ENCODE assay signal across 9 cellular contexts in the genomic region with DNA sequence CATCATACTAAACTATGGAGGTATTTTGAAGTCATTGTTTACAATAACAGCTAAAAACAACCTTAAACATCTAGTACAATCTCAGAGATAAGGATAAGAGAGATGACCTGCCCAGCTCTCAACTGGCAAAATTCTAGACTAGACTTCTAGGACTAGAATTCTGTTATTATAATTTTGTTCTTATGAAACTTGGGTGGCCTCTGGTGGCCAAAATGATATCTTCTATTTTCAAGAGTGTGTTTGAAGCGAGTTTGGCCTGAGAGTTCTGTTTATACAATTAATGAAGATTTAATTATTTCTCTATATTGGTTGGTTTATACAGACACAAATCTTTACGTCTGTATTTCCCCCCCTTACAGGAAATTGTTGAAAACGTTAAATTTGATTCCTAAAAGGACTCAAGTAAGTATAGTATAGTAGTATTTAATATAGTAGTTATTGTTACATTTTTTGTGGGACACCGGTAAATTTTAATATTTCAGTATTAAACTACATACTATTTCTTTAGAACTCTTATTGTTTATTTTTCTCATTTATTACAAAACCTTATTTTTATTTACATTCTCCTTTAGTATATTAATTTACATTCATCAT. TPM values are rescaled to one million over a fixed set of nuclear protein-coding genes. Genes with fewer than 3 reads are reported as not detected.
DNase-seq lines count a peak whose midpoint lies in the region; TF ChIP-seq lines count a peak whose summit lies in the region.
"Had no signal": no experiment of that assay in that cellular context is flagged by ENCODE, and none has a peak within 500 bp of the region (broad histone marks: within the 10 kb centered on the region; RNA-seq: fewer than 3 reads in every experiment).

No MANE protein-coding gene starts in this region.

- H3K27ac ChIP-seq in 22Rv1, result no peak overlapping the region
- H3K27ac ChIP-seq: HL-60 had no signal

- H3K9me3 Mint-ChIP-seq in osteocyte (ENCODE audit: unreplicated experiment), result no peaks in the 10 kb centered on the region
- no peaks in the 10 kb centered on the region for H3K9me3 Mint-ChIP-seq in activated CD4-positive, alpha-beta memory T cell treated with anti-CD3 and anti-CD28 coated beads, Interleukin-2, amount 10 ng/mL, durations not matched to agents 7 days and 5 days

- peak; percentile 85 for TF ChIP-seq CTCF in 22Rv1 (IDR thresholded peaks at IDR 0.05)
- TF ChIP-seq CTCF in osteocyte (IDR thresholded peaks at IDR 0.05), result peak; percentile 73

- H3K27ac Mint-ChIP-seq in osteocyte (ENCODE audit: unreplicated experiment), result no peak overlapping the region
- no peak overlapping the region for H3K27ac Mint-ChIP-seq in activated CD4-positive, alpha-beta memory T cell treated with anti-CD3 and anti-CD28 coated beads, Interleukin-2, amount 10 ng/mL, durations not matched to agents 7 days and 5 days

- peaks cover 6% of the 10 kb centered on the region for H3K36me3 Mint-ChIP-seq in osteocyte (ENCODE audit: unreplicated experiment)
- H3K36me3 Mint-ChIP-seq in activated CD4-positive, alpha-beta memory T cell treated with anti-CD3 and anti-CD28 coated beads, Interleukin-2, amount 10 ng/mL, durations not matched to agents 7 days and 5 days (ENCODE audit: low read depth), result peaks cover 16% of the 10 kb centered on the region

- no peak overlapping the region for H3K4me3 Mint-ChIP-seq in osteocyte (ENCODE audit: unreplicated experiment)
- H3K4me3 Mint-ChIP-seq in activated CD4-positive, alpha-beta memory T cell treated with anti-CD3 and anti-CD28 coated beads, Interleukin-2, amount 10 ng/mL, durations not matched to agents 7 days and 5 days, result no peak overlapping the region

- no peaks in the 10 kb centered on the region for H3K27me3 Mint-ChIP-seq in osteocyte (ENCODE audit: unreplicated experiment)
- H3K27me3 Mint-ChIP-seq in activated CD4-positive, alpha-beta memory T cell treated with anti-CD3 and anti-CD28 coated beads, Interleukin-2, amount 10 ng/mL, durations not matched to agents 7 days and 5 days, result no peaks in the 10 kb centered on the region

- CTCF ChIA-PET in activated CD4-positive, alpha-beta memory T cell treated with anti-CD3 and anti-CD28 coated beads, Interleukin-2, amount 10 ng/mL, durations not matched to agents 7 days and 5 days (lab: Charles Lee), result interaction anchor here (0.7 to 2.1 kb wide), 12 partner anchors 10 to 839 kb away, joined by 3 to 11 read pairs (median 4); a partner anchor contains a TSS

- POLR2A ChIA-PET in activated CD4-positive, alpha-beta memory T cell treated with anti-CD3 and anti-CD28 coated beads, Interleukin-2, amount 10 ng/mL, durations not matched to agents 7 days and 5 days (lab: Charles Lee), result no interaction called here

- DNase-seq in EH (ENCODE audit: low read depth) (peak; percentile 55), HCEC 1CT (peak; percentile 51), MV-4-11 (lab: John Stamatoyannopoulos, UW) (peak; percentile 24), SW480 (ENCODE audit: low spot score) (peak; percentile 41), fibroblast of gingiva (ENCODE audit: low read depth) (peak; percentile 20), osteocyte (ENCODE audit: extremely low spot score, unreplicated experiment) (no peak)
- DNase-seq in activated CD4-positive, alpha-beta memory T cell treated with anti-CD3 and anti-CD28 coated beads, Interleukin-2, amount 10 ng/mL, durations not matched to agents 7 days and 5 days, result no peak

- peaks cover 16% of the 10 kb centered on the region for H3K4me1 Mint-ChIP-seq in osteocyte (ENCODE audit: unreplicated experiment)
- peaks cover 49% of the 10 kb centered on the region for H3K4me1 Mint-ChIP-seq in activated CD4-positive, alpha-beta memory T cell treated with anti-CD3 and anti-CD28 coated beads, Interleukin-2, amount 10 ng/mL, durations not matched to agents 7 days and 5 days

RNA-seq across cellular contexts. Expression of a gene that starts 6.4 kb away (rescaled TPM):
- 56.6 and 60.7 TPM in 2 replicates for total RNA-seq in osteocyte
- total RNA-seq in activated CD4-positive, alpha-beta memory T cell treated with anti-CD3 and anti-CD28 coated beads, Interleukin-2, amount 10 ng/mL, durations not matched to agents 7 days and 5 days, result 10 to 100 TPM; 74.1 to 81.9 TPM

RNA-seq across cellular contexts. Expression of a gene that starts 6.5 kb away (rescaled TPM):
- 65.7 and 76.7 TPM in 2 replicates for total RNA-seq in osteocyte
- total RNA-seq in activated CD4-positive, alpha-beta memory T cell treated with anti-CD3 and anti-CD28 coated beads, Interleukin-2, amount 10 ng/mL, durations not matched to agents 7 days and 5 days, result 10 to 100 TPM; 53.3 to 54.9 TPM

Comparison
In these comparisons a context has a peak if more than half of its experiments do, and no peak if none do; other contexts are left out.
1. DNase-seq: peak in EH (single experiment), HCEC 1CT (single experiment), MV-4-11 (single experiment), SW480 (single experiment) and fibroblast of gingiva (single experiment); none in osteocyte (single experiment) and activated CD4-positive, alpha-beta memory T cell treated with anti-CD3 and anti-CD28 coated beads, Interleukin-2, amount 10 ng/mL, durations not matched to agents 7 days and 5 days (single experiment).